Comparison of ENCODE assay signal across 8 cellular contexts in the genomic region with DNA sequence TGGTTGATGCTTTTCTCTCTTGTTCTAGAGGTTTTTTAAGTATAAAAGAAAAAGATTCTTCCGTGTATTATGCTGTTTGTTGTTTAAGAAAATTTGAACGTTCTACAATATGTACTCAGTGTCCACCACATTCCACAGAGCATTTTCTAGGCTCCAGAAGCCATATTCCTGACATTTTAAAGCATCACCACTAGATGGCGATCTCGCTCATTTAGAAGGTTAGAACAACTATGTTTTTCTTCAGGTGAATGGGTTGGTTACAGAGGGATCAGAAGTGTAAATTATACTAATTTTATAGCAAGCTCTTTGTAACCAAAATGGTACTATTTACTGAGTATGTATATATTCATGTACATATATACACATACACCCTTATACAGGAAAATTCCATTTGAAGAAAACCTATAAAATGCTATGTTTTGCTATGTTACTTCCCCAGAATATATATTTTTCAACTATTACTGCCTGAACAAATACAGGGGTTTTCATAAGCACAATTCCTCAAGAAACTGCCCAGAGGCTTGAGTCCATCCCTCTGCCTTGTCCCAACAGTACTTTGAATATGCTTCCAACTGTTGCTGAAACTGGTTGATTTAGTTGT.
A peak's percentile ranks its signal among the peaks of the same experiment; 100 is the strongest.
DNase-seq lines count a peak whose midpoint lies in the region; ATAC-seq, FAIRE-seq and TF ChIP-seq lines count a peak whose summit lies in the region.

No MANE protein-coding gene starts in this region.

- H3K9me3 ChIP-seq in IMR-90 (ENCODE audit: control insufficient read depth, insufficient read depth, low read length): no peaks in the 10 kb centered on the region

- peak; percentile 21 to 27 for DNase-seq in stimulated activated CD4-positive, alpha-beta T cell treated with anti-CD3 and anti-CD28 coated beads, Interleukin-2, amount 100 ng/mL, for 48 hours
- no peak for DNase-seq in stimulated activated CD4-positive, alpha-beta T cell treated with anti-CD3 and anti-CD28 coated beads, Interleukin-4, amount 100 ng/mL, for 4 hours
- DNase-seq in IMR-90 (peak; percentile 65), RCC 7860 (ENCODE audit: low spot score) (peak; percentile 46), dorsolateral prefrontal cortex (no peak), mesothelial cell of epicardium (ENCODE audit: low spot score in 2 of 2, unreplicated experiment in 2 of 2) (peak in 1 of 2 experiments; percentile 39), cortex of kidney (lab: John Stamatoyannopoulos, UW) (no peak)

- no peak overlapping the region for H3K4me2 ChIP-seq in IMR-90 (ENCODE audit: low read depth, low read length)

- no TSS peak for BruUV-seq in IMR-90 (replicated peaks; lab: Mats Ljungman, UMichigan)

- TF ChIP-seq RAD21 in IMR-90 (IDR thresholded peaks at IDR 0.05; ENCODE audit: low read length): peak; percentile 70

- no peak overlapping the region for H4K8ac ChIP-seq in IMR-90 (ENCODE audit: low read depth in 2 of 2, low read length in 2 of 2)

- H4K91ac ChIP-seq in IMR-90 (ENCODE audit: insufficient read depth, low read depth, low read length): no peak overlapping the region

- H3K56ac ChIP-seq in IMR-90 (ENCODE audit: extremely low read depth, insufficient read depth, low read length): no peak overlapping the region

- H4K5ac ChIP-seq in IMR-90 (ENCODE audit: low read depth, low read length): no peak overlapping the region

- dilution Hi-C loops in IMR-90 (cut with HindIII; ENCODE audit: low sequenced_read_pairs, unreplicated experiment): no loop called here

- H3K4ac ChIP-seq in IMR-90 (ENCODE audit: low read depth, low read length): no peak overlapping the region

- no peaks in the 10 kb centered on the region for H3K79me1 ChIP-seq in IMR-90 (ENCODE audit: low read depth in 1 of 2, low read length in 2 of 2)

- H2BK5ac ChIP-seq in IMR-90 (ENCODE audit: low read depth, low read length, poor library complexity, severe bottlenecking): no peak overlapping the region

- no peak overlapping the region for H3K14ac ChIP-seq in IMR-90 (replicated peaks; ENCODE audit: low read depth, low read length)

- no peaks in the 10 kb centered on the region for H3K27me3 Mint-ChIP-seq in mesothelial cell of epicardium (ENCODE audit: low read depth)

- H2AFZ ChIP-seq in IMR-90 (replicated peaks; ENCODE audit: low read length, poor library complexity): no peak overlapping the region

- H3K27ac Mint-ChIP-seq in mesothelial cell of epicardium: no peak overlapping the region

- no peak overlapping the region for H2BK120ac ChIP-seq in IMR-90 (ENCODE audit: low read depth, low read length)

- H3K27me3 ChIP-seq in IMR-90 (ENCODE audit: control insufficient read depth, insufficient read depth, low read length) (no peaks in the 10 kb centered on the region), dorsolateral prefrontal cortex (no peaks in the 10 kb centered on the region)

- no peak overlapping the region for H3K9ac ChIP-seq in IMR-90 (ENCODE audit: low read depth, low read length)

- H3K4me3 Mint-ChIP-seq in mesothelial cell of epicardium: no peak overlapping the region

- peaks cover 12% of the 10 kb centered on the region for H3K4me1 Mint-ChIP-seq in mesothelial cell of epicardium

- TF ChIP-seq CTCF in IMR-90 (conservative IDR thresholded peaks at IDR 0.05; ENCODE audit: low read depth, low read length) (peak; percentile 72), dorsolateral prefrontal cortex (IDR thresholded peaks at IDR 0.05 in 54 of 56, conservative IDR thresholded peaks at IDR 0.05 in 2 of 56; ENCODE audit: low read depth in 1 of 56, partially characterized antibody in 56 of 56) (peak; percentile 43 to 81 (median 70)), mesothelial cell of epicardium (IDR thresholded peaks at IDR 0.05; ENCODE audit: unreplicated experiment) (peak; percentile 87)

- no peak for TF ChIP-seq POLR2A in IMR-90 (IDR thresholded peaks at IDR 0.05; ENCODE audit: low read depth, low read length)

- no peak overlapping the region for H3K23ac ChIP-seq in IMR-90 (ENCODE audit: low read depth, low read length)

- H3K27ac ChIP-seq in IMR-90 (ENCODE audit: insufficient read depth, low read length): no peak overlapping the region
- H3K27ac ChIP-seq in dorsolateral prefrontal cortex: no peak overlapping the region

- H2BK15ac ChIP-seq in IMR-90 (ENCODE audit: low read depth, low read length): no peak overlapping the region

- no peaks in the 10 kb centered on the region for H3K36me3 ChIP-seq in IMR-90 (ENCODE audit: control insufficient read depth, insufficient read depth, low read length)

- no peaks in the 10 kb centered on the region for H3K9me3 Mint-ChIP-seq in mesothelial cell of epicardium

- H2AK5ac ChIP-seq in IMR-90 (ENCODE audit: low read depth, low read length): peak overlapping the region; percentile 57; the same call in 1 of the 2 replicates

- POLR2A ChIA-PET in IMR-90 (lab: Charles Lee; ENCODE audit: unreplicated experiment): no interaction called here

- no peak overlapping the region for H3K18ac ChIP-seq in IMR-90 (ENCODE audit: low read depth, low read length)

- peak; percentile 91 for ATAC-seq in GM21717 (IDR thresholded peaks at IDR 0.05; ENCODE audit: unreplicated experiment)
- ATAC-seq in IMR-90 (ENCODE audit: low read depth): peak; percentile 86

- no peaks in the 10 kb centered on the region for H3K9me1 ChIP-seq in IMR-90 (ENCODE audit: insufficient read depth, low read length)

- FAIRE-seq in RCC 7860 (lab: Jason Lieb, UNC): peak; percentile 82

- H2AK9ac ChIP-seq in IMR-90 (replicated peaks; ENCODE audit: low read depth, low read length, poor library complexity): no peak overlapping the region

- WGBS in IMR-90 (ENCODE audit: extremely low coverage in 2 of 2, insufficient read length in 1 of 2), 2 experiments: no CpG with 5 or more reads among the region's 4 CpGs

- H2BK20ac ChIP-seq in IMR-90 (ENCODE audit: low read depth, low read length): peak overlapping the region; percentile 47; the same call in 1 of the 2 replicates

- H3K36me3 Mint-ChIP-seq in mesothelial cell of epicardium: no peaks in the 10 kb centered on the region

- H3K4me3 ChIP-seq in IMR-90 (ENCODE audit: insufficient read depth, low read depth, low read length): no peak overlapping the region
- H3K4me3 ChIP-seq in dorsolateral prefrontal cortex: no peak overlapping the region

- no peaks in the 10 kb centered on the region for H4K20me1 ChIP-seq in IMR-90 (ENCODE audit: insufficient read depth, low read length)

- no peaks in the 10 kb centered on the region for H3K4me1 ChIP-seq in IMR-90 (ENCODE audit: control insufficient read depth, insufficient read depth, low read length)

- in situ Hi-C loops in IMR-90 (cut with MboI; ENCODE audit: low sequenced_read_pairs): no loop called here

- CTCF ChIA-PET in IMR-90 (lab: Yijun Ruan, JAX): interaction anchor here (0.6 to 1.8 kb wide), 2 partner anchors 9 to 608 kb away, joined by 3 to 7 read pairs; no protein-coding TSS in a partner anchor

- intact Hi-C loops in IMR-90 (cut with micrococcal nuclease) (no loop called here), dorsolateral prefrontal cortex (cut with DNase I) (no loop called here)

TF ChIP-seq in IMR-90, 13 proteins besides CTCF, POLR2A, EP300 and RAD21:
- no peak for TF ChIP-seq RCOR1 (IDR thresholded peaks at IDR 0.05; ENCODE audit: insufficient replicate concordance, low read length)
- peak; percentile 51 for TF ChIP-seq SMC3 (IDR thresholded peaks at IDR 0.05; ENCODE audit: low read depth, low read length)

Comparison
In these comparisons a context has a peak if more than half of its experiments do, and no peak if none do; other contexts are left out.
1. DNase-seq: peak in stimulated activated CD4-positive, alpha-beta T cell treated with anti-CD3 and anti-CD28 coated beads, Interleukin-2, amount 100 ng/mL, for 48 hours (2 of 2), IMR-90 (single experiment) and RCC 7860 (single experiment); none in stimulated activated CD4-positive, alpha-beta T cell treated with anti-CD3 and anti-CD28 coated beads, Interleukin-4, amount 100 ng/mL, for 4 hours (0 of 2), dorsolateral prefrontal cortex (0 of 10) and cortex of kidney (single experiment).
2. Peak in every context shown above with its lines, with median percentiles within 50 percentile points of each other: CTCF ChIP-seq.